27 cellular contexts compared by ENCODE assay signal in genomic region chrX:6257025-6257424, GRCh38. TPM values are rescaled to one million over a fixed set of nuclear protein-coding genes. Genes with fewer than 3 reads are reported as not detected.
"Had no signal": no experiment of that assay in that cellular context is flagged by ENCODE, and none has a peak within 500 bp of the region (broad histone marks: within the 10 kb centered on the region; RNA-seq: fewer than 3 reads in every experiment).

No MANE protein-coding gene starts in this region.

- H3K27ac ChIP-seq: ascending aorta, breast epithelium, cardiac muscle cell, colonic mucosa had no signal

- FAIRE-seq: frontal cortex had no signal

- H3K9me3 ChIP-seq: ascending aorta, colonic mucosa had no signal

- H3K27me3 ChIP-seq: ascending aorta, breast epithelium, cardiac muscle cell, colonic mucosa had no signal

- H3K4me1 ChIP-seq: ascending aorta, breast epithelium, colonic mucosa had no signal

- H3K36me3 ChIP-seq: ascending aorta, breast epithelium, cardiac muscle cell, colonic mucosa had no signal

- ATAC-seq: activated naive CD4-positive, alpha-beta T cell treated with anti-CD3 and anti-CD28 coated beads, Interleukin-2, amount 50 U/mL, for 72 hours; activated T-cell treated with anti-CD3 and anti-CD28 coated beads, Interleukin-2, amount 50 U/mL, for 72 hours; esophagus mucosa had no signal

- DNase-seq: activated CD4-positive, alpha-beta memory T cell treated with anti-CD3 and anti-CD28 coated beads, Interleukin-2, amount 10 ng/mL, durations not matched to agents 7 days and 5 days; activated CD4-positive, alpha-beta T cell treated with anti-CD3 and anti-CD28 coated beads for 1 hour; activated CD4-positive, alpha-beta T cell treated with anti-CD3 and anti-CD28 coated beads for 4 hours; activated CD4-positive, alpha-beta T cell treated with anti-CD3 and anti-CD28 coated beads, Interleukin-2, amount 10 ng/mL, durations not matched to agents 7 days and 5 days; activated CD4-positive, alpha-beta T cell treated with anti-CD3 and anti-CD28 coated beads, Interleukin-2, amount 50 U/mL, for 4 hours; activated CD8-positive, alpha-beta memory T cell treated with anti-CD3 and anti-CD28 coated beads, Interleukin-2, amount 50 U/mL, for 48 hours; activated gamma-delta T cell; activated naive CD4-positive, alpha-beta T cell; activated naive CD4-positive, alpha-beta T cell treated with anti-CD3 and anti-CD28 coated beads, Interleukin-2, amount 10 ng/mL, durations not matched to agents 7 days and 5 days; activated naive CD8-positive, alpha-beta T cell treated with anti-CD3 and anti-CD28 coated beads, Interleukin-2, amount 10 ng/mL, durations not matched to agents 7 days and 5 days; activated T-cell treated with anti-CD3 and anti-CD28 coated beads for 4 hours; activated T-cell treated with anti-CD3 and anti-CD28 coated beads, Interleukin-2, amount 50 U/mL, for 24 hours; activated T-cell treated with anti-CD3 and anti-CD28 coated beads, Interleukin-2, amount 50 U/mL, for 72 hours; central memory CD4-positive, alpha-beta T cell; cerebellar nuclear complex; colonic mucosa; effector CD8-positive, alpha-beta T cell; foreskin fibroblast; head of caudate nucleus; T-helper 2 cell had no signal

- H3K4me3 ChIP-seq: ascending aorta, breast epithelium, cardiac muscle cell, colonic mucosa had no signal

RNA-seq across cellular contexts. Expression of gene NLGN4X, which starts 28.4 kb away (rescaled TPM):
- total RNA-seq: activated CD4-positive, alpha-beta memory T cell treated with anti-CD3 and anti-CD28 coated beads, Interleukin-2, amount 10 ng/mL, durations not matched to agents 7 days and 5 days; activated naive CD8-positive, alpha-beta T cell treated with anti-CD3 and anti-CD28 coated beads, Interleukin-2, amount 10 ng/mL, durations not matched to agents 7 days and 5 days; T-helper 1 cell treated with Interleukin-12 subunit alpha and Interleukin-12 subunit beta and Interleukin-4 antibody, amounts not matched to agents 30 ng/mL and 1 ng/mL, for 36 hours had no signal
